13 cellular contexts compared by ENCODE assay signal in the genomic region with DNA sequence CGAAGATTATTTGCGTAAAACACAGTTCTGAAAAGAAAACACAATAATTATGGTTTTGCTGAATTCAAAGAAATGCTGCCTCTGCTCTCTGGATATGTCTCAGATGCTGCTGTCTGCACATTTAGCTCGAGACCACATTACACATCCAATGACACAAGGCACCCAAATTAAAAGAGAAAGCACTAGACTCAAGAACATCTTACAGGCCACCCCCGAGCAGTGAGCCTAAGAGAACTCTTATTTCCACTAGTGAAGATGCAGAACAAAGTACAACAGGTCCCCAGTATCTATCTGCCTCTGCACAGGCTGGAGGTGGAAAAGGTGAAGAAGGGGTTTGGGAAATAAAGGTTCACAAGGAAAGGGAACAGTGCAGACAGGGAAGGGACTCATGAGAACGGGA. TPM values are rescaled to one million over a fixed set of nuclear protein-coding genes. Genes with fewer than 3 reads are reported as not detected.
A peak's percentile ranks its signal among the peaks of the same experiment; 100 is the strongest.
DNase-seq lines count a peak whose midpoint lies in the region; ATAC-seq, FAIRE-seq and TF ChIP-seq lines count a peak whose summit lies in the region.
"Had no signal": no experiment of that assay in that cellular context is flagged by ENCODE, and none has a peak within 500 bp of the region (broad histone marks: within the 10 kb centered on the region; RNA-seq: fewer than 3 reads in every experiment).

No MANE protein-coding gene starts in this region.

- H3K9ac ChIP-seq in Karpas-422 (ENCODE audit: low read length) (0 out of 2 replicates have a peak overlapping the region, but pooled peaks have one; percentile 0), GM12878 (ENCODE audit: control insufficient read depth, insufficient read depth, low read length) (no peak overlapping the region)

- peaks cover 98% of the 10 kb centered on the region for H3K79me2 ChIP-seq in Karpas-422 (ENCODE audit: low read length)
- peaks cover 91% of the 10 kb centered on the region for H3K79me2 ChIP-seq in GM12878 (ENCODE audit: control insufficient read depth, insufficient read depth, low read length)

- CTCF ChIA-PET in GM12878 (lab: Yijun Ruan, JAX): interaction anchor here (0.9 to 3.0 kb wide), 4 partner anchors 21 to 50 kb away, joined by 3 to 9 read pairs (median 4); no protein-coding TSS in a partner anchor

- ATAC-seq in GM12878 (peak; percentile 41), sciatic nerve (no peak)

- peaks cover 78% of the 10 kb centered on the region for H3K4me1 ChIP-seq in Karpas-422 (ENCODE audit: low read length)
- peaks cover 21% of the 10 kb centered on the region for H3K4me1 ChIP-seq in GM12878 (ENCODE audit: control insufficient read depth, insufficient read depth, low read length)
- no peaks in the 10 kb centered on the region for H3K4me1 ChIP-seq in prostate gland (replicated peaks)

- H3K9me2 ChIP-seq in Karpas-422 (replicated peaks; ENCODE audit: insufficient read depth, low read length): no peaks in the 10 kb centered on the region

- no peak for TF ChIP-seq RAD21 in GM12878 (IDR thresholded peaks at IDR 0.05; ENCODE audit: insufficient read depth, low read depth, low read length)

- peaks cover 9% of the 10 kb centered on the region for H3K36me3 ChIP-seq in Karpas-422 (ENCODE audit: insufficient read depth, low read length)
- H3K36me3 ChIP-seq in GM12878 (ENCODE audit: control insufficient read depth in 2 of 2, insufficient read depth in 2 of 2, low read length in 1 of 2): peaks cover 5 to 32% of the 10 kb centered on the region in 2 experiments
- H3K36me3 ChIP-seq in prostate gland: no peaks in the 10 kb centered on the region

- no peak overlapping the region for H3K4me3 ChIP-seq in Karpas-422 (ENCODE audit: low read length)
- no peak overlapping the region; the same call in 1 of the 2 replicates for H3K4me3 ChIP-seq in GM12878
- no peak overlapping the region for H3K4me3 ChIP-seq in prostate gland

- peak overlapping the region; percentile 45 for H3K4me2 ChIP-seq in Karpas-422 (ENCODE audit: low read depth, low read length, poor library complexity, severe bottlenecking)
- H3K4me2 ChIP-seq in GM12878 (ENCODE audit: control insufficient read depth, insufficient read depth): peak overlapping the region; percentile 76

- H3K27me3 ChIP-seq in Karpas-422 (ENCODE audit: low read length) (no peaks in the 10 kb centered on the region), GM12878 (replicated peaks in 1 of 2; ENCODE audit: control insufficient read depth in 2 of 2, insufficient read depth in 2 of 2, low read length in 1 of 2) (no peaks in the 10 kb centered on the region), prostate gland (replicated peaks; ENCODE audit: insufficient read depth) (no peaks in the 10 kb centered on the region)

- BruUV-seq in GM12878 (replicated peaks; lab: Mats Ljungman, UMichigan): no TSS peak

- H3K9me3 ChIP-seq in Karpas-422 (ENCODE audit: low read length) (no peaks in the 10 kb centered on the region), GM12878 (replicated peaks; ENCODE audit: control insufficient read depth, insufficient read depth, low read length) (no peaks in the 10 kb centered on the region), prostate gland (no peaks in the 10 kb centered on the region)

- H4K20me1 ChIP-seq in Karpas-422 (ENCODE audit: insufficient read depth, low read depth, low read length) (peaks cover 12% of the 10 kb centered on the region), GM12878 (ENCODE audit: control insufficient read depth, insufficient read depth) (peaks cover 12% of the 10 kb centered on the region)

- DNase-seq in stimulated activated CD4-positive, alpha-beta T cell treated with anti-CD3 and anti-CD28 coated beads, Interleukin-15, amount 100 ng/mL, for 24 hours: peak; percentile 9
- no peak for DNase-seq in stimulated activated CD4-positive, alpha-beta T cell treated with anti-CD3 and anti-CD28 coated beads, Interleukin-4, amount 100 ng/mL, for 24 hours
- no peak for DNase-seq in Karpas-422
- DNase-seq in GM12878 (ENCODE audit: low read depth, low spot score): no peak
- DNase-seq in activated gamma-delta T cell (lab: John Stamatoyannopoulos, UW): no peak
- no peak for DNase-seq in NCI-H2081 treated with DMSO at 0.1 percent for 48 hours (lab: John Stamatoyannopoulos, UW)
- DNase-seq in prostate gland (ENCODE audit: low spot score): no peak
- no peak for DNase-seq in sciatic nerve (ENCODE audit: low spot score)
- DNase-seq: effector memory CD4-positive, alpha-beta T cell; foreskin fibroblast; NCI-H146; NCI-H524 had no signal

- SMC1A ChIA-PET in GM12878 (lab: Charles Lee; ENCODE audit: uncharacterized antibody, unreplicated experiment): interaction anchor here (1.8 to 7.6 kb wide), 6 partner anchors 8 to 50 kb away, joined by 6 to 27 read pairs (median 10); no protein-coding TSS in a partner anchor

- H2AFZ ChIP-seq in Karpas-422 (ENCODE audit: low read length): no peak overlapping the region
- no peak overlapping the region for H2AFZ ChIP-seq in GM12878 (ENCODE audit: control insufficient read depth, low read depth, low read length)

- POLR2A ChIA-PET in GM12878 (lab: Charles Lee): interaction anchor here (1.7 to 1.8 kb wide), 2 partner anchors 24 to 29 kb away, joined by 4 read pairs; no protein-coding TSS in a partner anchor

- RAD21 ChIA-PET in GM12878 (lab: Charles Lee; ENCODE audit: unreplicated experiment): interaction anchor here (0.6 to 1.2 kb wide), 2 partner anchors 27 to 229 kb away, joined by 3 read pairs; no protein-coding TSS in a partner anchor

- FAIRE-seq in GM12878 (lab: Jason Lieb, UNC): no peak
- FAIRE-seq: RCC 7860 had no signal

- no peak for TF ChIP-seq EP300 in GM12878 (IDR thresholded peaks at IDR 0.05; ENCODE audit: borderline replicate concordance in 1 of 2, control insufficient read depth in 1 of 2, low read depth in 2 of 2, low read length in 2 of 2)

- TF ChIP-seq CTCF in GM12878 (IDR thresholded peaks at IDR 0.05 in 2 of 3, conservative IDR thresholded peaks at IDR 0.05 in 1 of 3; ENCODE audit: control insufficient read depth in 2 of 3, extremely low read depth in 1 of 3, insufficient read depth in 1 of 3, low read depth in 3 of 3, low read length in 3 of 3): no peak
- TF ChIP-seq CTCF in prostate gland (IDR thresholded peaks at IDR 0.05): no peak

- 11% methylated on average over 5 of the region's 5 CpGs for WGBS in GM12878 (ENCODE audit: insufficient coverage, insufficient replicate concordance, low lambda C conversion rate, missing lambda C conversion rate)
- 86% methylated on average over 5 of the region's 5 CpGs for WGBS in prostate gland

- peak overlapping the region; percentile 48 for H3K27ac ChIP-seq in Karpas-422 (ENCODE audit: low read length)
- peak overlapping the region; percentile 27 for H3K27ac ChIP-seq in GM12878 (ENCODE audit: control insufficient read depth, insufficient read depth)
- no peak overlapping the region for H3K27ac ChIP-seq in prostate gland

- in situ Hi-C loops in GM12878 (cut with MboI): no loop called here

- TF ChIP-seq POLR2A in GM12878 (IDR thresholded peaks at IDR 0.05; ENCODE audit: low read depth, low read length) (no peak), prostate gland (IDR thresholded peaks at IDR 0.05) (no peak)

- intact Hi-C loops in GM12878 (cut with micrococcal nuclease; ENCODE audit: unreplicated experiment): no loop called here
- intact Hi-C loops in prostate gland (cut with DNase I): no loop called here
- intact Hi-C loops in sciatic nerve (cut with DNase I): no loop called here

RNA-seq across cellular contexts. Expression of a gene that starts 33.5 kb away (rescaled TPM):
- 106 and 193 TPM in 2 replicates for total RNA-seq in Karpas-422 (2014; rRNA removed; shearing (Covaris generic); ENCODE audit: low replicate concordance)
- total RNA-seq in GM12878 (2013; cell fraction: nucleolus; rRNA removed): 189 and 244 TPM in 2 replicates
- 161 and 168 TPM in 2 replicates for total RNA-seq in GM12878 (2014; rRNA removed)
- 113 and 118 TPM in 2 replicates for total RNA-seq in GM12878 (2014; rRNA removed; fragmentation: Illumina TruSeq; extraction: Trizol)
- total RNA-seq in GM12878 (2021): 207 and 214 TPM in 2 replicates
- polyA plus RNA-seq in GM12878 (2011; ENCODE audit: low read depth): 75.8 TPM
- 133 and 196 TPM in 2 replicates for polyA plus RNA-seq in GM12878 (2011; rRNA removed)
- 121 and 130 TPM in 2 replicates for polyA plus RNA-seq in GM12878 (2011; cell fraction: cytosol; rRNA removed)
- polyA plus RNA-seq in GM12878 (2011; cell fraction: nucleus; rRNA removed): 40.5 and 43.7 TPM in 2 replicates
- polyA plus RNA-seq in GM12878 (2012): 118 and 123 TPM in 2 replicates
- 141 and 201 TPM in 2 replicates for polyA plus RNA-seq in GM12878 (2014; fragmentation: Illumina TruSeq; extraction: Trizol)
- 100 to 1,000 TPM; 113 to 152 TPM for polyA plus RNA-seq in GM12878 (2014; fragmentation: Nextera tagmentation; extraction: Ambion mirVana)
- polyA plus RNA-seq in GM12878 (2014; rRNA removed): 164 and 180 TPM in 2 replicates
- 100 to 1,000 TPM; 263 to 268 TPM for polyA plus RNA-seq in GM12878 (2016; fragmentation: Nextera tagmentation; extraction: Ambion mirVana)
- polyA minus RNA-seq in GM12878 (2011; rRNA and poly(A)+ RNA removed): 52.6 and 94.4 TPM in 2 replicates
- polyA minus RNA-seq in GM12878 (2011; cell fraction: cytosol; rRNA and poly(A)+ RNA removed): 19.2 and 20.6 TPM in 2 replicates
- 31.8 and 65.3 TPM in 2 replicates for polyA minus RNA-seq in GM12878 (2011; cell fraction: nucleus; rRNA and poly(A)+ RNA removed)
- total RNA-seq in prostate gland: 10 to 100 TPM; 88.3 to 95.7 TPM
- 90.4 TPM for total RNA-seq in sciatic nerve

Comparison
In these comparisons a context has a peak if more than half of its experiments do, and no peak if none do; other contexts are left out.
1. H3K27ac ChIP-seq: peak in Karpas-422 (single experiment) and GM12878 (single experiment); none in prostate gland (0 of 2).